ENCODE assay signal across 19 cellular contexts in genomic region chr22:16974298-16975084, GRCh38. TPM values are rescaled to one million over a fixed set of nuclear protein-coding genes. Genes with fewer than 3 reads are reported as not detected.
A peak's percentile ranks its signal among the peaks of the same experiment; 100 is the strongest.
DNase-seq lines count a peak whose midpoint lies in the region; TF ChIP-seq lines count a peak whose summit lies in the region.
"Had no signal": no experiment of that assay in that cellular context is flagged by ENCODE, and none has a peak within 500 bp of the region (broad histone marks: within the 10 kb centered on the region; RNA-seq: fewer than 3 reads in every experiment).

No MANE protein-coding gene starts in this region.

- H3K9me3 ChIP-seq in Loucy (ENCODE audit: insufficient read depth, low read depth, low read length) (peaks cover 2% of the 10 kb centered on the region; the same call in 1 of the 2 replicates), endodermal cell (ENCODE audit: control insufficient read depth, low read length) (peaks cover 7% of the 10 kb centered on the region), trophoblast cell (ENCODE audit: insufficient read depth, low read depth, low read length) (peaks cover 48% of the 10 kb centered on the region)
- no peaks in the 10 kb centered on the region for H3K9me3 ChIP-seq in effector memory CD4-positive, alpha-beta T cell (ENCODE audit: control insufficient read depth, low read length)
- H3K9me3 ChIP-seq: Caco-2, Peyer's patch had no signal

- no peak overlapping the region for H3K14ac ChIP-seq in trophoblast cell (ENCODE audit: low read length)

- no peaks in the 10 kb centered on the region for H3F3A ChIP-seq in Loucy (ENCODE audit: low read depth)

- H2BK5ac ChIP-seq in trophoblast cell (ENCODE audit: low read depth, low read length, poor library complexity): no peak overlapping the region

- H3K27ac Mint-ChIP-seq in activated CD4-positive, alpha-beta memory T cell treated with anti-CD3 and anti-CD28 coated beads, Interleukin-2, amount 10 ng/mL, durations not matched to agents 7 days and 5 days: no peak overlapping the region
- no peak overlapping the region for H3K27ac Mint-ChIP-seq in activated CD4-positive, alpha-beta memory T cell treated with anti-CD3 and anti-CD28 coated beads for 36 hours
- H3K27ac Mint-ChIP-seq in endodermal cell: no peak overlapping the region
- H3K27ac Mint-ChIP-seq: CD14-positive monocyte had no signal

- no peak overlapping the region for H2BK12ac ChIP-seq in trophoblast cell (ENCODE audit: low read length)

- H3K36me3 Mint-ChIP-seq in activated CD4-positive, alpha-beta memory T cell treated with anti-CD3 and anti-CD28 coated beads, Interleukin-2, amount 10 ng/mL, durations not matched to agents 7 days and 5 days (ENCODE audit: low read depth): no peaks in the 10 kb centered on the region
- no peaks in the 10 kb centered on the region for H3K36me3 Mint-ChIP-seq in activated CD4-positive, alpha-beta memory T cell treated with anti-CD3 and anti-CD28 coated beads for 36 hours
- no peaks in the 10 kb centered on the region for H3K36me3 Mint-ChIP-seq in endodermal cell (ENCODE audit: low read depth)
- H3K36me3 Mint-ChIP-seq: CD14-positive monocyte had no signal

- no peak overlapping the region for H3K23ac ChIP-seq in trophoblast cell (ENCODE audit: low read length)

- H3K4me2 ChIP-seq in Loucy (ENCODE audit: low read depth, low read length, poor library complexity, severe bottlenecking) (peak overlapping the region; percentile 30), trophoblast cell (ENCODE audit: low read length) (no peak overlapping the region)

- no peaks in the 10 kb centered on the region for H4K20me1 ChIP-seq in Loucy (ENCODE audit: insufficient read depth, low read length, poor library complexity, severe bottlenecking)

- no peak overlapping the region for H3K4ac ChIP-seq in trophoblast cell (ENCODE audit: low read depth, low read length)

- H3K9ac ChIP-seq in Loucy (ENCODE audit: low read depth, low read length, poor library complexity, severe bottlenecking) (peak overlapping the region; percentile 31), endodermal cell (ENCODE audit: extremely low read depth, low read length, poor library complexity, severe bottlenecking) (no peak overlapping the region), trophoblast cell (ENCODE audit: low read length) (no peak overlapping the region)

- no peak overlapping the region for H3K4me3 ChIP-seq in Loucy (ENCODE audit: low read length, poor library complexity, severe bottlenecking)
- H3K4me3 ChIP-seq in endodermal cell (ENCODE audit: low read length): no peak overlapping the region
- no peak overlapping the region for H3K4me3 ChIP-seq in trophoblast cell (ENCODE audit: low read depth, low read length)
- H3K4me3 ChIP-seq in effector memory CD4-positive, alpha-beta T cell (ENCODE audit: insufficient read depth, low read depth, low read length, poor library complexity, severe bottlenecking): no peak overlapping the region
- H3K4me3 ChIP-seq: GM12878, Peyer's patch had no signal

- H3K27ac ChIP-seq in endodermal cell (ENCODE audit: low read depth, low read length) (no peak overlapping the region), trophoblast cell (ENCODE audit: low read depth, low read length) (no peak overlapping the region)
- no peak overlapping the region for H3K27ac ChIP-seq in effector memory CD4-positive, alpha-beta T cell (ENCODE audit: insufficient read depth, low read length, poor library complexity, severe bottlenecking)
- H3K27ac ChIP-seq: Peyer's patch had no signal

- no peak overlapping the region for H2AK5ac ChIP-seq in trophoblast cell (ENCODE audit: low read length)

- H2AFZ ChIP-seq in Loucy (ENCODE audit: low read length) (peak overlapping the region; percentile 71; the same call in 1 of the 2 replicates), trophoblast cell (ENCODE audit: insufficient read depth, low read length, poor library complexity) (no peak overlapping the region)

- intact Hi-C loops in activated CD4-positive, alpha-beta memory T cell treated with anti-CD3 and anti-CD28 coated beads for 36 hours (cut with micrococcal nuclease): no loop called here

- no peak overlapping the region for H2BK120ac ChIP-seq in trophoblast cell (ENCODE audit: insufficient read depth, low read length, poor library complexity)

- CTCF ChIA-PET in activated CD4-positive, alpha-beta memory T cell treated with anti-CD3 and anti-CD28 coated beads, Interleukin-2, amount 10 ng/mL, durations not matched to agents 7 days and 5 days (lab: Charles Lee): no interaction called here
- CTCF ChIA-PET in activated CD4-positive, alpha-beta memory T cell treated with anti-CD3 and anti-CD28 coated beads for 36 hours (lab: Charles Lee): no interaction called here

- H3K9me2 ChIP-seq in Loucy (replicated peaks; ENCODE audit: low read depth, low read length): no peaks in the 10 kb centered on the region

- POLR2A ChIA-PET in activated CD4-positive, alpha-beta memory T cell treated with anti-CD3 and anti-CD28 coated beads, Interleukin-2, amount 10 ng/mL, durations not matched to agents 7 days and 5 days (lab: Charles Lee): no interaction called here
- POLR2A ChIA-PET in activated CD4-positive, alpha-beta memory T cell treated with anti-CD3 and anti-CD28 coated beads for 36 hours (lab: Charles Lee): no interaction called here

- no peak overlapping the region for H3K4me3 Mint-ChIP-seq in activated CD4-positive, alpha-beta memory T cell treated with anti-CD3 and anti-CD28 coated beads, Interleukin-2, amount 10 ng/mL, durations not matched to agents 7 days and 5 days
- no peak overlapping the region for H3K4me3 Mint-ChIP-seq in activated CD4-positive, alpha-beta memory T cell treated with anti-CD3 and anti-CD28 coated beads for 36 hours
- no peak overlapping the region for H3K4me3 Mint-ChIP-seq in endodermal cell
- H3K4me3 Mint-ChIP-seq: CD14-positive monocyte had no signal

- H3K4me1 ChIP-seq in Loucy (ENCODE audit: insufficient read depth, low read length, poor library complexity, severe bottlenecking) (peaks cover 64% of the 10 kb centered on the region), endodermal cell (ENCODE audit: control insufficient read depth, insufficient read depth, low read length) (no peaks in the 10 kb centered on the region), trophoblast cell (ENCODE audit: control insufficient read depth in 1 of 2, insufficient read depth in 2 of 2, low read length in 2 of 2) (no peaks in the 10 kb centered on the region)
- no peaks in the 10 kb centered on the region for H3K4me1 ChIP-seq in effector memory CD4-positive, alpha-beta T cell (ENCODE audit: control insufficient read depth, insufficient read depth, low read length, poor library complexity, severe bottlenecking)
- H3K4me1 ChIP-seq: Caco-2, Peyer's patch had no signal

- no peak overlapping the region for H4K12ac ChIP-seq in trophoblast cell (ENCODE audit: low read depth, low read length)

- no peaks in the 10 kb centered on the region for H3K79me1 ChIP-seq in trophoblast cell (ENCODE audit: low read length)

- no peaks in the 10 kb centered on the region for H3K36me3 ChIP-seq in Loucy (ENCODE audit: insufficient read depth, low read length)
- H3K36me3 ChIP-seq in endodermal cell (ENCODE audit: control insufficient read depth, insufficient read depth, low read length): no peaks in the 10 kb centered on the region
- H3K36me3 ChIP-seq in trophoblast cell (ENCODE audit: control insufficient read depth in 1 of 2, insufficient read depth in 2 of 2, low read length in 2 of 2): no peaks in the 10 kb centered on the region
- H3K36me3 ChIP-seq in effector memory CD4-positive, alpha-beta T cell (ENCODE audit: control insufficient read depth, insufficient read depth, low read length): no peaks in the 10 kb centered on the region
- H3K36me3 ChIP-seq: Peyer's patch had no signal

- no peak overlapping the region for H3K18ac ChIP-seq in trophoblast cell (ENCODE audit: low read length)

- TF ChIP-seq CTCF in Loucy (conservative IDR thresholded peaks at IDR 0.05; ENCODE audit: low read length) (no peak), endodermal cell (conservative IDR thresholded peaks at IDR 0.05) (no peak)

- H3K27me3 ChIP-seq in Loucy (ENCODE audit: insufficient read depth, low read length, poor library complexity, severe bottlenecking) (no peaks in the 10 kb centered on the region), endodermal cell (ENCODE audit: control insufficient read depth, insufficient read depth, low read length, poor library complexity, severe bottlenecking) (no peaks in the 10 kb centered on the region), trophoblast cell (ENCODE audit: insufficient read depth, low read length) (no peaks in the 10 kb centered on the region)
- no peaks in the 10 kb centered on the region for H3K27me3 ChIP-seq in effector memory CD4-positive, alpha-beta T cell (replicated peaks; ENCODE audit: control insufficient read depth, insufficient read depth, low read length, poor library complexity, severe bottlenecking)
- H3K27me3 ChIP-seq: Peyer's patch had no signal

- peak; percentile 8 for DNase-seq in activated CD4-positive, alpha-beta memory T cell treated with anti-CD3 and anti-CD28 coated beads, Interleukin-2, amount 10 ng/mL, durations not matched to agents 7 days and 5 days
- no peak for DNase-seq in activated CD4-positive, alpha-beta memory T cell treated with anti-CD3 and anti-CD28 coated beads for 36 hours
- DNase-seq in endodermal cell (peak; percentile 27), trophoblast cell (no peak), epidermal melanocyte (ENCODE audit: insufficient read length, low spot score) (no peak)
- DNase-seq in effector memory CD4-positive, alpha-beta T cell: no peak
- DNase-seq: Caco-2, DMS79 treated with DMSO at 0.1 percent for 48 hours, GDM1, NCI-H1436 treated with DMSO at 0.1 percent for 48 hours, NCI-H446, NCI-H82, Peyer's patch, T-helper 1 cell had no signal

- H4K91ac ChIP-seq in trophoblast cell (ENCODE audit: low read depth, low read length): no peak overlapping the region

- H3K79me2 ChIP-seq in Loucy (ENCODE audit: insufficient read depth, low read length) (no peaks in the 10 kb centered on the region), trophoblast cell (ENCODE audit: control insufficient read depth, insufficient read depth, low read length, poor library complexity) (no peaks in the 10 kb centered on the region)

- no peak overlapping the region for H4K8ac ChIP-seq in trophoblast cell (ENCODE audit: low read depth, low read length)

- 72 to 80% methylated on average over 6 to 11 of the region's 11 CpGs for WGBS in endodermal cell (ENCODE audit: insufficient coverage in 1 of 2, insufficient read length in 1 of 2), 2 experiments
- no CpG with 5 or more reads among the region's 11 CpGs for WGBS in trophoblast cell (ENCODE audit: extremely low coverage, insufficient coverage, insufficient read length)

- peaks cover 28% of the 10 kb centered on the region for H3K27me3 Mint-ChIP-seq in activated CD4-positive, alpha-beta memory T cell treated with anti-CD3 and anti-CD28 coated beads, Interleukin-2, amount 10 ng/mL, durations not matched to agents 7 days and 5 days
- peaks cover 34% of the 10 kb centered on the region for H3K27me3 Mint-ChIP-seq in activated CD4-positive, alpha-beta memory T cell treated with anti-CD3 and anti-CD28 coated beads for 36 hours
- H3K27me3 Mint-ChIP-seq in endodermal cell (ENCODE audit: insufficient read depth): peaks cover 29% of the 10 kb centered on the region

- H3K4me1 Mint-ChIP-seq in activated CD4-positive, alpha-beta memory T cell treated with anti-CD3 and anti-CD28 coated beads, Interleukin-2, amount 10 ng/mL, durations not matched to agents 7 days and 5 days: no peaks in the 10 kb centered on the region
- peaks cover 3% of the 10 kb centered on the region for H3K4me1 Mint-ChIP-seq in activated CD4-positive, alpha-beta memory T cell treated with anti-CD3 and anti-CD28 coated beads for 36 hours (ENCODE audit: low read depth)
- no peaks in the 10 kb centered on the region for H3K4me1 Mint-ChIP-seq in endodermal cell
- H3K4me1 Mint-ChIP-seq: CD14-positive monocyte had no signal

- no peaks in the 10 kb centered on the region for H3K9me3 Mint-ChIP-seq in activated CD4-positive, alpha-beta memory T cell treated with anti-CD3 and anti-CD28 coated beads, Interleukin-2, amount 10 ng/mL, durations not matched to agents 7 days and 5 days
- no peaks in the 10 kb centered on the region for H3K9me3 Mint-ChIP-seq in activated CD4-positive, alpha-beta memory T cell treated with anti-CD3 and anti-CD28 coated beads for 36 hours
- peaks cover 13% of the 10 kb centered on the region for H3K9me3 Mint-ChIP-seq in endodermal cell

RNA-seq across cellular contexts. Expression of gene GAB4, which starts 33.5 kb away (rescaled TPM):
- total RNA-seq in activated CD4-positive, alpha-beta memory T cell treated with anti-CD3 and anti-CD28 coated beads, Interleukin-2, amount 10 ng/mL, durations not matched to agents 7 days and 5 days: not detected
- total RNA-seq in activated CD4-positive, alpha-beta memory T cell treated with anti-CD3 and anti-CD28 coated beads for 36 hours: not detected
- under 1 TPM in 1 of 2 donors, not detected in 1; 0.22 TPM for total RNA-seq in endodermal cell
- not detected for polyA plus RNA-seq in endodermal cell (2013, experiment 1 of 2)
- polyA plus RNA-seq in endodermal cell (2013, experiment 2 of 2): not detected
- not detected in 2 replicates for polyA plus RNA-seq in trophoblast cell (2013)
- total RNA-seq: A673, Caco-2, GM12878, Peyer's patch, Right ventricle myocardium inferior had no signal
- polyA plus RNA-seq: CD14-positive monocyte, GM12878 had no signal

Comparison
In these comparisons a context has a peak if more than half of its experiments do, and no peak if none do; other contexts are left out.
1. DNase-seq: peak in activated CD4-positive, alpha-beta memory T cell treated with anti-CD3 and anti-CD28 coated beads, Interleukin-2, amount 10 ng/mL, durations not matched to agents 7 days and 5 days (single experiment) and endodermal cell (single experiment); none in activated CD4-positive, alpha-beta memory T cell treated with anti-CD3 and anti-CD28 coated beads for 36 hours (single experiment), trophoblast cell (0 of 2), effector memory CD4-positive, alpha-beta T cell (0 of 3) and epidermal melanocyte (single experiment).